Comparison of ENCODE assay signal across 16 cellular contexts in genomic region chr12:44628180-44628579, GRCh38.
"Had no signal": no experiment of that assay in that cellular context is flagged by ENCODE, and none has a peak within 500 bp of the region (broad histone marks: within the 10 kb centered on the region; RNA-seq: fewer than 3 reads in every experiment).

No MANE protein-coding gene starts in this region.

- H3K9me3 Mint-ChIP-seq: central memory CD8-positive, alpha-beta T cell; nephron progenitor cell; type B pancreatic cell had no signal

- H3K27me3 ChIP-seq: ascending aorta, spleen, stomach had no signal

- H3K4me3 Mint-ChIP-seq: central memory CD8-positive, alpha-beta T cell; nephron progenitor cell; type B pancreatic cell had no signal

- H3K27ac Mint-ChIP-seq: nephron progenitor cell, type B pancreatic cell had no signal

- H3K27ac ChIP-seq: ascending aorta, coronary artery, spleen, stomach, WERI-Rb-1 had no signal

- H3K27me3 Mint-ChIP-seq: central memory CD8-positive, alpha-beta T cell; type B pancreatic cell had no signal

- H3K36me3 Mint-ChIP-seq: type B pancreatic cell had no signal

- DNase-seq: activated CD4-positive, alpha-beta T cell treated with anti-CD3 and anti-CD28 coated beads for 1 hour; activated CD8-positive, alpha-beta memory T cell treated with anti-CD3 and anti-CD28 coated beads for 24 hours; activated CD8-positive, alpha-beta memory T cell treated with anti-CD3 and anti-CD28 coated beads, Interleukin-2, amount 50 U/mL, for 48 hours; activated gamma-delta T cell treated with Interleukin-2 at 50 U/mL for 16 hours; mammary epithelial cell; nephron progenitor cell; retina; spleen; stomach; SW 1271; T-helper 2 cell had no signal

- H3K4me1 ChIP-seq: ascending aorta, spleen, stomach had no signal

- H3K36me3 ChIP-seq: ascending aorta, spleen, stomach, WERI-Rb-1 had no signal

- H3K9me3 ChIP-seq: ascending aorta, spleen, stomach had no signal

- H3K4me3 ChIP-seq: ascending aorta, coronary artery, spleen, stomach had no signal
